Comparison of ENCODE assay signal across 19 cellular contexts in genomic region chr9:1938135-1938534, GRCh38.
DNase-seq lines count a peak whose midpoint lies in the region; ATAC-seq lines count a peak whose summit lies in the region.
"Had no signal": no experiment of that assay in that cellular context is flagged by ENCODE, and none has a peak within 500 bp of the region (broad histone marks: within the 10 kb centered on the region; RNA-seq: fewer than 3 reads in every experiment).

No MANE protein-coding gene starts in this region.

- CTCF ChIA-PET in activated CD4-positive, alpha-beta memory T cell treated with anti-CD3 and anti-CD28 coated beads for 36 hours (lab: Charles Lee) = interaction anchor here (1.0 kb wide), 1 partner anchor 11 kb away, joined by 4 read pairs; no protein-coding TSS in a partner anchor

- no peak for DNase-seq in cortex of kidney (lab: John Stamatoyannopoulos, UW)
- no peak for DNase-seq in stimulated activated CD4-positive, alpha-beta T cell treated with anti-CD3 and anti-CD28 coated beads, Interleukin-1b, Interleukin-23, amount 100 ng/mL, for 48 hours
- DNase-seq in activated CD4-positive, alpha-beta memory T cell treated with anti-CD3 and anti-CD28 coated beads for 36 hours = no peak
- DNase-seq in NCI-H146 treated with DMSO at 0.1 percent for 48 hours (lab: John Stamatoyannopoulos, UW; ENCODE audit: unreplicated experiment) = no peak
- DNase-seq: activated CD4-positive, alpha-beta T cell treated with anti-CD3 and anti-CD28 coated beads for 48 hours; activated T-cell treated with anti-CD3 and anti-CD28 coated beads, Interleukin-2, amount 50 U/mL, for 48 hours; BE2C; caudate nucleus; endodermal cell; GOT3; hypothalamus; mucosa of descending colon; NCI-H2029 treated with DMSO at 0.1 percent for 48 hours; PC-9; sigmoid colon had no signal

- ATAC-seq in GM18909 (IDR thresholded peaks at IDR 0.05; ENCODE audit: poor library complexity, unreplicated experiment) = peak; percentile 17
- peak; percentile 19 for ATAC-seq in GM21737 (IDR thresholded peaks at IDR 0.05; ENCODE audit: unreplicated experiment)
- peak; percentile 24 for ATAC-seq in HG03095 (IDR thresholded peaks at IDR 0.05; ENCODE audit: unreplicated experiment)
- ATAC-seq in stimulated activated memory B cell treated with anti-CD40 and anti-IgM and Interleukin-4, amounts not matched to agents 10 μg/mL and 1 μg/mL and 100 μg/mL, for 72 hours = peak; percentile 62
- ATAC-seq: mucosa of descending colon had no signal

- H3K36me3 Mint-ChIP-seq in stimulated activated memory B cell treated with anti-CD40 and anti-IgM and Interleukin-4, amounts not matched to agents 10 μg/mL and 1 μg/mL and 100 μg/mL, for 72 hours = no peaks in the 10 kb centered on the region
- no peaks in the 10 kb centered on the region for H3K36me3 Mint-ChIP-seq in activated CD4-positive, alpha-beta memory T cell treated with anti-CD3 and anti-CD28 coated beads for 36 hours

- H3K9me3 Mint-ChIP-seq in stimulated activated memory B cell treated with anti-CD40 and anti-IgM and Interleukin-4, amounts not matched to agents 10 μg/mL and 1 μg/mL and 100 μg/mL, for 72 hours = no peaks in the 10 kb centered on the region
- no peaks in the 10 kb centered on the region for H3K9me3 Mint-ChIP-seq in activated CD4-positive, alpha-beta memory T cell treated with anti-CD3 and anti-CD28 coated beads for 36 hours

- H3K4me3 Mint-ChIP-seq in stimulated activated memory B cell treated with anti-CD40 and anti-IgM and Interleukin-4, amounts not matched to agents 10 μg/mL and 1 μg/mL and 100 μg/mL, for 72 hours = no peak overlapping the region
- no peak overlapping the region for H3K4me3 Mint-ChIP-seq in activated CD4-positive, alpha-beta memory T cell treated with anti-CD3 and anti-CD28 coated beads for 36 hours
- H3K4me3 Mint-ChIP-seq: endodermal cell had no signal

- H3K27me3 Mint-ChIP-seq in stimulated activated memory B cell treated with anti-CD40 and anti-IgM and Interleukin-4, amounts not matched to agents 10 μg/mL and 1 μg/mL and 100 μg/mL, for 72 hours = no peaks in the 10 kb centered on the region
- H3K27me3 Mint-ChIP-seq in activated CD4-positive, alpha-beta memory T cell treated with anti-CD3 and anti-CD28 coated beads for 36 hours = peaks cover 12% of the 10 kb centered on the region

- POLR2A ChIA-PET in activated CD4-positive, alpha-beta memory T cell treated with anti-CD3 and anti-CD28 coated beads for 36 hours (lab: Charles Lee) = no interaction called here

- intact Hi-C loops in activated CD4-positive, alpha-beta memory T cell treated with anti-CD3 and anti-CD28 coated beads for 36 hours (cut with micrococcal nuclease) = no loop called here

- H3K27ac Mint-ChIP-seq in stimulated activated memory B cell treated with anti-CD40 and anti-IgM and Interleukin-4, amounts not matched to agents 10 μg/mL and 1 μg/mL and 100 μg/mL, for 72 hours = peak overlapping the region; percentile 74
- no peak overlapping the region for H3K27ac Mint-ChIP-seq in activated CD4-positive, alpha-beta memory T cell treated with anti-CD3 and anti-CD28 coated beads for 36 hours
- H3K27ac Mint-ChIP-seq: endodermal cell had no signal

- H3K4me1 Mint-ChIP-seq in stimulated activated memory B cell treated with anti-CD40 and anti-IgM and Interleukin-4, amounts not matched to agents 10 μg/mL and 1 μg/mL and 100 μg/mL, for 72 hours = peaks cover 26% of the 10 kb centered on the region
- peaks cover 3% of the 10 kb centered on the region for H3K4me1 Mint-ChIP-seq in activated CD4-positive, alpha-beta memory T cell treated with anti-CD3 and anti-CD28 coated beads for 36 hours (ENCODE audit: low read depth)
- H3K4me1 Mint-ChIP-seq: endodermal cell had no signal
